ENCODE assay signal across 21 cellular contexts in the genomic region with DNA sequence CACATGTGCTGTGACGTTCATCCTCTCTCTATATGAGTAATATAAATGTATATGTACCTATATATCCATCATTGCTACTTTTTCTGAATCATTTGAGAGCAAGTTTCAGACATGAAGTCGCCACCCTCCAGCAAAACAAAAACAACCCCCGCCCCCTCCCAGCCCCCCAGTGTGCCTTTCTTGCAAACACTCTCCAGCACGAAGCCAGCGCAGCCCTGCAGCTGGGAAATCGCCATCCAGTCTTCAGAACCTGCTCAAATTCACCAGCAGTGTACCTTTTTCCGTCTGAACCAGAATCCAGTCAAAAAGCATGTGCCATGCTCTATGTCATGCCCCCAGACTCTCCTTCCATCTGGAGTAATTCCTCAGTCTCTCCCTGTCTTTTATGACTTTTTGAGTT.
A peak's percentile ranks its signal among the peaks of the same experiment; 100 is the strongest.
DNase-seq lines count a peak whose midpoint lies in the region; ATAC-seq and TF ChIP-seq lines count a peak whose summit lies in the region.
"Had no signal": no experiment of that assay in that cellular context is flagged by ENCODE, and none has a peak within 500 bp of the region (broad histone marks: within the 10 kb centered on the region; RNA-seq: fewer than 3 reads in every experiment).

No MANE protein-coding gene starts in this region.

- H3K36me3 ChIP-seq in left ventricle myocardium inferior: peaks cover under 1% of the 10 kb centered on the region
- H3K36me3 ChIP-seq in prostate gland: no peaks in the 10 kb centered on the region
- H3K36me3 ChIP-seq in suprapubic skin: no peaks in the 10 kb centered on the region
- H3K36me3 ChIP-seq: BE2C, MG63 had no signal

- H3K9me3 ChIP-seq in left ventricle myocardium inferior (replicated peaks) (no peaks in the 10 kb centered on the region), prostate gland (no peaks in the 10 kb centered on the region), suprapubic skin (no peaks in the 10 kb centered on the region)
- H3K9me3 ChIP-seq: BE2C, SK-N-SH had no signal

- no peak for ATAC-seq in Right ventricle myocardium inferior
- ATAC-seq in WTC11: no peak

- 77% methylated on average over 7 of the region's 7 CpGs for WGBS in prostate gland
- 77% methylated on average over 7 of the region's 7 CpGs for WGBS in suprapubic skin

- POLR2A ChIA-PET in WTC11 (lab: Charles Lee): no interaction called here

- H3K27ac ChIP-seq in left ventricle myocardium inferior (replicated peaks): peak overlapping the region; percentile 58
- peak overlapping the region; percentile 70 to 99 for H3K27ac ChIP-seq in prostate gland
- no peak overlapping the region for H3K27ac ChIP-seq in suprapubic skin
- H3K27ac ChIP-seq: 22Rv1 had no signal

- no peaks in the 10 kb centered on the region for H3K36me3 Mint-ChIP-seq in WTC11
- H3K36me3 Mint-ChIP-seq in activated CD4-positive, alpha-beta T cell treated with anti-CD3 and anti-CD28 coated beads, Interleukin-2, amount 10 ng/mL, durations not matched to agents 24 days and 14 days (ENCODE audit: low read depth): no peaks in the 10 kb centered on the region

- intact Hi-C loops in left ventricle myocardium inferior (cut with micrococcal nuclease): no loop called here
- intact Hi-C loops in Right ventricle myocardium inferior (cut with DNase I): no loop called here
- intact Hi-C loops in prostate gland (cut with DNase I): no loop called here
- intact Hi-C loops in activated CD4-positive, alpha-beta T cell treated with anti-CD3 and anti-CD28 coated beads, Interleukin-2, amount 10 ng/mL, durations not matched to agents 24 days and 14 days (cut with micrococcal nuclease): no loop called here

- H3K4me3 Mint-ChIP-seq in WTC11: no peak overlapping the region
- H3K4me3 Mint-ChIP-seq in activated CD4-positive, alpha-beta T cell treated with anti-CD3 and anti-CD28 coated beads, Interleukin-2, amount 10 ng/mL, durations not matched to agents 24 days and 14 days: no peak overlapping the region

- no peak for TF ChIP-seq EP300 in suprapubic skin (IDR thresholded peaks at IDR 0.05)

- in situ Hi-C loops in ACHN (cut with HindIII; ENCODE audit: low pct_ligation_motif_present, low pct_unique_long_range_greater_than_20kb, low sequenced_read_pairs): no loop called here

- H3K4me1 Mint-ChIP-seq in WTC11: peaks cover 24% of the 10 kb centered on the region
- no peaks in the 10 kb centered on the region for H3K4me1 Mint-ChIP-seq in activated CD4-positive, alpha-beta T cell treated with anti-CD3 and anti-CD28 coated beads, Interleukin-2, amount 10 ng/mL, durations not matched to agents 24 days and 14 days

- H3K4me1 ChIP-seq in left ventricle myocardium inferior: peaks cover 81% of the 10 kb centered on the region
- H3K4me1 ChIP-seq in prostate gland (replicated peaks): no peaks in the 10 kb centered on the region
- H3K4me1 ChIP-seq in suprapubic skin: peaks cover 27% of the 10 kb centered on the region
- H3K4me1 ChIP-seq: BE2C had no signal

- CTCF ChIA-PET in WTC11 (lab: Charles Lee): interaction anchor here (1.3 to 1.7 kb wide), 2 partner anchors 12 to 18 kb away, joined by 3 read pairs; no protein-coding TSS in a partner anchor

- H3K4me3 ChIP-seq in left ventricle myocardium inferior (no peak overlapping the region), prostate gland (no peak overlapping the region), suprapubic skin (no peak overlapping the region)
- H3K4me3 ChIP-seq: MG63 had no signal

- DNase-seq in left ventricle myocardium inferior (no peak), Right ventricle myocardium inferior (ENCODE audit: missing footprints) (no peak), WTC11 (ENCODE audit: low spot score) (no peak), prostate gland (ENCODE audit: low spot score) (no peak), suprapubic skin (ENCODE audit: low spot score in 2 of 2) (no peak), ACHN (no peak)
- DNase-seq in activated CD4-positive, alpha-beta T cell treated with anti-CD3 and anti-CD28 coated beads, Interleukin-2, amount 10 ng/mL, durations not matched to agents 24 days and 14 days: no peak
- DNase-seq: BE2C, DMS153, DND-41, HCEC 1CT, IMR-90, KG1, MG63, NCI-H1105 treated with DMSO at 0.1 percent for 48 hours, NCI-H146, NCI-H2029, NCI-H526 treated with DMSO at 0.1 percent for 48 hours, RPMI8226, SK-N-SH had no signal

- no peaks in the 10 kb centered on the region for H3K9me3 Mint-ChIP-seq in WTC11
- no peaks in the 10 kb centered on the region for H3K9me3 Mint-ChIP-seq in activated CD4-positive, alpha-beta T cell treated with anti-CD3 and anti-CD28 coated beads, Interleukin-2, amount 10 ng/mL, durations not matched to agents 24 days and 14 days

- no peaks in the 10 kb centered on the region for H3K27me3 Mint-ChIP-seq in WTC11 (ENCODE audit: low read depth)
- H3K27me3 Mint-ChIP-seq in activated CD4-positive, alpha-beta T cell treated with anti-CD3 and anti-CD28 coated beads, Interleukin-2, amount 10 ng/mL, durations not matched to agents 24 days and 14 days: no peaks in the 10 kb centered on the region

- peak overlapping the region; percentile 59; the same call in 1 of the 2 replicates for H3K27ac Mint-ChIP-seq in WTC11
- no peak overlapping the region for H3K27ac Mint-ChIP-seq in activated CD4-positive, alpha-beta T cell treated with anti-CD3 and anti-CD28 coated beads, Interleukin-2, amount 10 ng/mL, durations not matched to agents 24 days and 14 days

- no peak for TF ChIP-seq POLR2A in prostate gland (IDR thresholded peaks at IDR 0.05)
- no peak for TF ChIP-seq POLR2A in suprapubic skin (IDR thresholded peaks at IDR 0.05)

- TF ChIP-seq CTCF in left ventricle myocardium inferior (IDR thresholded peaks at IDR 0.05; ENCODE audit: borderline replicate concordance) (no peak), WTC11 (IDR thresholded peaks at IDR 0.05) (no peak), prostate gland (IDR thresholded peaks at IDR 0.05) (no peak), suprapubic skin (IDR thresholded peaks at IDR 0.05) (no peak)

- H3K27me3 ChIP-seq in left ventricle myocardium inferior (ENCODE audit: low read depth) (no peaks in the 10 kb centered on the region), prostate gland (replicated peaks; ENCODE audit: insufficient read depth) (no peaks in the 10 kb centered on the region), suprapubic skin (no peaks in the 10 kb centered on the region)
- H3K27me3 ChIP-seq: BE2C, MG63 had no signal

TF ChIP-seq in WTC11, 78 proteins besides CTCF, POLR2A, EP300 and RAD21:
- TF ChIP-seq CREM (CRISPR knock-in tag; IDR thresholded peaks at IDR 0.05) (no peak), TEAD1 (CRISPR knock-in tag; IDR thresholded peaks at IDR 0.05) (no peak), PRRX2 (CRISPR knock-in tag; IDR thresholded peaks at IDR 0.05) (no peak), MYBL2 (CRISPR knock-in tag; IDR thresholded peaks at IDR 0.05) (no peak), FOXJ3 (CRISPR knock-in tag; IDR thresholded peaks at IDR 0.05; ENCODE audit: borderline replicate concordance) (no peak), JAZF1 (CRISPR knock-in tag; IDR thresholded peaks at IDR 0.05) (no peak)
